2 cellular contexts compared by ENCODE assay signal in genomic region chr16:53805747-53806146, GRCh38.
TF ChIP-seq lines count a peak whose summit lies in the region.

No MANE protein-coding gene starts in this region.

TF ChIP-seq in IMR-90, 13 proteins besides CTCF, POLR2A, EP300 and RAD21:
- TF ChIP-seq MXI1 (IDR thresholded peaks at IDR 0.05; ENCODE audit: borderline replicate concordance, low read depth, low read length) (no peak), BHLHE40 (IDR thresholded peaks at IDR 0.05; ENCODE audit: low read depth, low read length) (no peak), RFX5 (IDR thresholded peaks at IDR 0.05; ENCODE audit: low read depth, low read length) (no peak)

TF ChIP-seq in H1, 55 proteins besides CTCF, POLR2A, EP300 and RAD21:
- no peak for TF ChIP-seq SP4 (IDR thresholded peaks at IDR 0.05; ENCODE audit: low read length)
- TF ChIP-seq TEAD4 (IDR thresholded peaks at IDR 0.05; ENCODE audit: low read depth, low read length) = no peak
- no peak for TF ChIP-seq CBX8 (IDR thresholded peaks at IDR 0.05; ENCODE audit: borderline replicate concordance, low read depth, low read length)
- TF ChIP-seq SIX5 (IDR thresholded peaks at IDR 0.05; ENCODE audit: low read depth, low read length) = no peak
- TF ChIP-seq SAP30 (IDR thresholded peaks at IDR 0.05; ENCODE audit: insufficient read depth, insufficient replicate concordance, low read length) = no peak
- TF ChIP-seq SIN3A (conservative IDR thresholded peaks at IDR 0.05 in 1 of 2, IDR thresholded peaks at IDR 0.05 in 1 of 2; ENCODE audit: low read depth in 1 of 2, low read length in 2 of 2) = no peak
